Comparison of ENCODE assay signal across 28 cellular contexts in genomic region chr7:115292381-115292780, GRCh38.
"Had no signal": no experiment of that assay in that cellular context is flagged by ENCODE, and none has a peak within 500 bp of the region (broad histone marks: within the 10 kb centered on the region; RNA-seq: fewer than 3 reads in every experiment).

No MANE protein-coding gene starts in this region.

- ATAC-seq: effector memory CD8-positive, alpha-beta T cell; esophagus mucosa; foreskin keratinocyte; gastroesophageal sphincter; heart left ventricle; left colon; left lobe of liver; lower lobe of right lung; mucosa of descending colon; naive thymus-derived CD8-positive, alpha-beta T cell had no signal

- H3K4me3 ChIP-seq: colonic mucosa, esophagus squamous epithelium, gastroesophageal sphincter, heart left ventricle, hepatocyte, left ventricle myocardium inferior, lower lobe of right lung, mucosa of descending colon had no signal

- DNase-seq: colonic mucosa; cortex of kidney; effector CD8-positive, alpha-beta T cell; effector memory CD8-positive, alpha-beta T cell; endodermal cell; erythroblast; esophagus squamous epithelium; foreskin keratinocyte; heart left ventricle; hypothalamus; immature natural killer cell; islet precursor cell; kidney; kidney glomerular epithelial cell; left colon; left ventricle myocardium inferior; lower lobe of right lung; mesendoderm; mucosa of descending colon; naive B cell; naive thymus-derived CD8-positive, alpha-beta T cell had no signal

- H3K79me2 ChIP-seq: hepatocyte had no signal

- FAIRE-seq: endometrium, frontal cortex, kidney had no signal

- H3K9me3 ChIP-seq: colonic mucosa, esophagus squamous epithelium, gastroesophageal sphincter, heart left ventricle, left ventricle myocardium inferior, lower lobe of right lung, mucosa of descending colon had no signal

- H3K4me1 ChIP-seq: colonic mucosa, esophagus squamous epithelium, gastroesophageal sphincter, heart left ventricle, left ventricle myocardium inferior, lower lobe of right lung had no signal

- H2AFZ ChIP-seq: hepatocyte had no signal

- H3K27ac ChIP-seq: colonic mucosa, epithelial cell of prostate, esophagus squamous epithelium, foreskin keratinocyte, gastroesophageal sphincter, heart left ventricle, hepatocyte, left ventricle myocardium inferior, lower lobe of right lung had no signal

- H3K27me3 ChIP-seq: colonic mucosa, esophagus squamous epithelium, foreskin keratinocyte, gastroesophageal sphincter, heart left ventricle, hepatocyte had no signal

- H3K36me3 ChIP-seq: colonic mucosa, esophagus squamous epithelium, gastroesophageal sphincter, heart left ventricle, left ventricle myocardium inferior, lower lobe of right lung had no signal

- H3K4me2 ChIP-seq: hepatocyte had no signal
